ENCODE assay signal across 14 cellular contexts in the genomic region with DNA sequence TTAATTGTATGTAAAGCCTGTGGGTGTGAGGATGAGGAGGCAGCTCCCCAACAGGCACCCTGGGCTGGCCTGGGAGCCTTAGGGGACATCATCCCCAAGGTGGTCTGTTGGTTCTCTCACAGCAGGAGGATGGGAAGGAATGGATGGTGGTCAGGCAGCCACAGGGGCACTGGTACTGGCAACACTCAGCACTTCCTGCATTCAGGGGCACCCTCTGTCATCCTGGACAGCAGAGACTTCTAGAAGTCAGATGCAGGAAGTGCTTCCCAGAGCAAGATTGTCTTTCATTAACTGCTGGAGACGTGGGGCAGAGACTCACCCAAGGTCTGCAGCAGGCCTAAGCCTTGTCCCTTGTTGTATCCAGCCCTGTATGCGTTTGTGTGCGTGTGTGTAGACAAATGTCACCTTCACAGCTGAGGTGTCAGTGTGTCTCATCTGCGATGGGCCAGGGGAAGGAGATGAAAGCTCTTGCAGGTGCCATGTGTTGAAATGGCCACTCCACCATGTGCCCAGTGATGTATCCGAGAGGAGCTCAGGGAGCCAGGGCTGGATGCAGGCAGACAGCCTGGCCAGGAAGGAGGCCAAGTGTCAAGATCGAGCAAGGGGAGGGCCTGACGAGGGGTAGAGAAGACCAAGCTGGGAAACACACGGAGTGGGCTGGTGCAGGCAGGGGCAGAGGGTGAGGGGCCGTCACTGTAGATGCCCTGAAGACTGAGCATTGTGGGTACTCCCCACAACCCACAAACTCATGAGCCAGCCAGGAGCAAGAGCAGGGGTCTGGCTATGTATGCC.
DNase-seq lines count a peak whose midpoint lies in the region; ATAC-seq and TF ChIP-seq lines count a peak whose summit lies in the region.
"Had no signal": no experiment of that assay in that cellular context is flagged by ENCODE, and none has a peak within 500 bp of the region (broad histone marks: within the 10 kb centered on the region; RNA-seq: fewer than 3 reads in every experiment).

No MANE protein-coding gene starts in this region.

- peak overlapping the region in 3 of 4 donors; percentile 38 to 88 (median 83) for H3K27ac ChIP-seq in Peyer's patch
- peak overlapping the region; percentile 85 to 98 (median 94) for H3K27ac ChIP-seq in gastrocnemius medialis
- H3K27ac ChIP-seq in H9 (ENCODE audit: insufficient read length, low read depth, low read length), result no peak overlapping the region
- H3K27ac ChIP-seq: brain microvascular endothelial cell, HL-60, PC-9 had no signal

- H4K8ac ChIP-seq in H9 (replicated peaks; ENCODE audit: insufficient read length, low read depth, low read length), result no peak overlapping the region

- no peak overlapping the region for H2BK120ac ChIP-seq in H9 (ENCODE audit: low read depth, low read length, poor library complexity, severe bottlenecking)

- H3K9me3 Mint-ChIP-seq in Calu3 (ENCODE audit: low read depth, unreplicated experiment) (no peaks in the 10 kb centered on the region), endothelial cell (ENCODE audit: unreplicated experiment) (no peaks in the 10 kb centered on the region), H9 (no peaks in the 10 kb centered on the region)
- H3K9me3 Mint-ChIP-seq: memory B cell had no signal

- DNase-seq in Calu3 (no peak), Peyer's patch (no peak), endothelial cell (ENCODE audit: low spot score) (no peak), gastrocnemius medialis (peak in 1 of 2 donors; percentile 49), H9 (no peak)
- DNase-seq: brain microvascular endothelial cell; MM.1S; PC-9; stimulated activated CD4-positive, alpha-beta T cell treated with anti-CD3 and anti-CD28 coated beads, Interleukin-4, amount 100 ng/mL, for 1 hour; T1000 had no signal

- no peaks in the 10 kb centered on the region for H3K23me2 ChIP-seq in H9 (ENCODE audit: insufficient read length, low read depth, low read length, poor library complexity, severe bottlenecking)

- no peak overlapping the region for H3K9ac ChIP-seq in H9 (ENCODE audit: extremely low read depth, insufficient read length, low read length)

- H3K36me3 ChIP-seq in Peyer's patch (no peaks in the 10 kb centered on the region), gastrocnemius medialis (no peaks in the 10 kb centered on the region)
- H3K36me3 ChIP-seq: brain microvascular endothelial cell had no signal

- H3K4me3 Mint-ChIP-seq in Calu3 (ENCODE audit: low read depth, unreplicated experiment) (no peak overlapping the region), endothelial cell (ENCODE audit: unreplicated experiment) (peak overlapping the region; percentile 49), H9 (no peak overlapping the region)
- H3K4me3 Mint-ChIP-seq: memory B cell had no signal

- in situ Hi-C loops in gastrocnemius medialis (cut with MboI; ENCODE audit: low sequenced_read_pairs in 4 of 4), result no loop called here

- H3K27ac Mint-ChIP-seq in Calu3 (ENCODE audit: unreplicated experiment) (peak overlapping the region; percentile 51), endothelial cell (ENCODE audit: unreplicated experiment) (no peak overlapping the region), H9 (peak overlapping the region in 1 of 3 experiments; percentile 11; a peak in 1 of 7 replicates)
- H3K27ac Mint-ChIP-seq: memory B cell had no signal

- no peak for ATAC-seq in gastrocnemius medialis
- no peak for ATAC-seq in GM21381 (IDR thresholded peaks at IDR 0.05; ENCODE audit: unreplicated experiment)
- ATAC-seq in HG03521 (IDR thresholded peaks at IDR 0.05; ENCODE audit: unreplicated experiment), result no peak

- H3K27me3 ChIP-seq in Peyer's patch (no peaks in the 10 kb centered on the region), gastrocnemius medialis (no peaks in the 10 kb centered on the region), H9 (ENCODE audit: insufficient read depth, low read length) (no peaks in the 10 kb centered on the region)
- H3K27me3 ChIP-seq: brain microvascular endothelial cell had no signal

- BruUV-seq in Calu3 (replicated peaks; lab: Mats Ljungman, UMichigan), result no TSS peak

- H3K4me3 ChIP-seq in Peyer's patch (no peak overlapping the region), gastrocnemius medialis (no peak overlapping the region)
- H3K4me3 ChIP-seq: PC-9 had no signal

- H2BK5ac ChIP-seq in H9 (ENCODE audit: insufficient read length, low read length), result no peak overlapping the region

- TF ChIP-seq POLR2A in Peyer's patch (IDR thresholded peaks at IDR 0.05) (no peak), gastrocnemius medialis (IDR thresholded peaks at IDR 0.05) (no peak)

- H3K4ac ChIP-seq in H9 (ENCODE audit: low read depth, low read length), result no peak overlapping the region

- H2BK12ac ChIP-seq in H9 (ENCODE audit: insufficient read length, low read depth, low read length), result no peak overlapping the region

- H3K27me3 Mint-ChIP-seq in Calu3 (ENCODE audit: unreplicated experiment) (no peaks in the 10 kb centered on the region), endothelial cell (ENCODE audit: unreplicated experiment) (peaks cover 2% of the 10 kb centered on the region), H9 (ENCODE audit: low read depth) (peaks cover 1% of the 10 kb centered on the region; the same call in 1 of the 2 replicates)
- H3K27me3 Mint-ChIP-seq: memory B cell had no signal

- H3K9me3 ChIP-seq in Peyer's patch (no peaks in the 10 kb centered on the region), gastrocnemius medialis (no peaks in the 10 kb centered on the region), H9 (ENCODE audit: control insufficient read depth, low read depth, low read length) (no peaks in the 10 kb centered on the region)

- TF ChIP-seq CTCF in Calu3 (IDR thresholded peaks at IDR 0.05; ENCODE audit: unreplicated experiment) (no peak), Peyer's patch (IDR thresholded peaks at IDR 0.05) (no peak), endothelial cell (IDR thresholded peaks at IDR 0.05; ENCODE audit: unreplicated experiment) (no peak), gastrocnemius medialis (IDR thresholded peaks at IDR 0.05 in 4 of 5, conservative IDR thresholded peaks at IDR 0.05 in 1 of 5) (no peak), H9 (conservative IDR thresholded peaks at IDR 0.05) (no peak)

- H3T11ph ChIP-seq in H9 (ENCODE audit: low read length), result no peak overlapping the region

- H3K4me1 ChIP-seq in Peyer's patch, result peaks cover 5 to 54% (median 14%) of the 10 kb centered on the region in 4 donors
- H3K4me1 ChIP-seq in gastrocnemius medialis, result peaks cover 80 to 82% of the 10 kb centered on the region in 2 donors
- no peaks in the 10 kb centered on the region for H3K4me1 ChIP-seq in H9 (ENCODE audit: insufficient read depth, low read length)

- no peak overlapping the region for H4K91ac ChIP-seq in H9 (ENCODE audit: insufficient read length, low read depth, low read length)

- WGBS in H9 (ENCODE audit: extremely low coverage, insufficient read length, low lambda C conversion rate), result no CpG with 5 or more reads among the region's 9 CpGs

- no peaks in the 10 kb centered on the region for H3K79me2 ChIP-seq in H9 (ENCODE audit: insufficient read depth, low read length)

- H3K4me2 ChIP-seq in H9 (ENCODE audit: insufficient read depth, insufficient read length, low read length), result no peak overlapping the region

- no peaks in the 10 kb centered on the region for H4K20me1 ChIP-seq in H9 (ENCODE audit: control insufficient read depth, insufficient read depth, insufficient read length)

- H3K56ac ChIP-seq in H9 (ENCODE audit: insufficient read length, low read depth, low read length), result no peak overlapping the region

- H3K14ac ChIP-seq in H9 (ENCODE audit: insufficient read depth, low read length), result no peak overlapping the region; the same call in 1 of the 2 replicates

- no peak overlapping the region for H3K18ac ChIP-seq in H9 (ENCODE audit: insufficient read length, low read depth, low read length)

- no peak overlapping the region for H2BK15ac ChIP-seq in H9 (ENCODE audit: low read depth, low read length)

- H2BK20ac ChIP-seq in H9 (ENCODE audit: low read depth, low read length, poor library complexity, severe bottlenecking), result no peak overlapping the region

- no peaks in the 10 kb centered on the region for H3K36me3 Mint-ChIP-seq in Calu3 (ENCODE audit: insufficient read depth, unreplicated experiment)
- peaks cover 8% of the 10 kb centered on the region for H3K36me3 Mint-ChIP-seq in endothelial cell (ENCODE audit: low read depth, unreplicated experiment)
- no peaks in the 10 kb centered on the region for H3K36me3 Mint-ChIP-seq in H9 (ENCODE audit: insufficient read depth in 1 of 3, low read depth in 3 of 3)
- H3K36me3 Mint-ChIP-seq: memory B cell had no signal

- H3K4me1 Mint-ChIP-seq in Calu3 (ENCODE audit: low read depth, unreplicated experiment) (peaks cover 17% of the 10 kb centered on the region), endothelial cell (ENCODE audit: unreplicated experiment) (peaks cover 11% of the 10 kb centered on the region), H9 (no peaks in the 10 kb centered on the region)

- intact Hi-C loops in Calu3 (cut with micrococcal nuclease; ENCODE audit: unreplicated experiment), result no loop called here
- intact Hi-C loops in gastrocnemius medialis (cut with DNase I; ENCODE audit: low total_unique reads), result loop anchor here (1.0 kb wide), 1 partner anchor 31 kb away; no protein-coding TSS in a partner anchor

- no peak overlapping the region for H4K5ac ChIP-seq in H9 (ENCODE audit: insufficient read length, low read depth, low read length)

- no peak overlapping the region for H2AFZ ChIP-seq in H9 (ENCODE audit: low read length)
- H2AFZ ChIP-seq: PC-9 had no signal

- CTCF ChIA-PET in Calu3 (lab: Charles Lee), result no interaction called here

- no peaks in the 10 kb centered on the region for H3K79me1 ChIP-seq in H9 (ENCODE audit: insufficient read depth, low read depth, low read length, poor library complexity, severe bottlenecking)

- no peak overlapping the region for H2AK5ac ChIP-seq in H9 (ENCODE audit: insufficient read length, low read length)

- no peak overlapping the region for H3K23ac ChIP-seq in H9 (ENCODE audit: insufficient read length, low read depth, low read length)
